1 cellular context compared by ENCODE assay signal in genomic region chr7:4675771-4676373, GRCh38.
TF ChIP-seq lines count a peak whose summit lies in the region.

No MANE protein-coding gene starts in this region.

TF ChIP-seq in HepG2, 621 proteins besides CTCF, POLR2A, EP300 and RAD21:
- TF ChIP-seq ELF4 (CRISPR knock-in tag; IDR thresholded peaks at IDR 0.05; ENCODE audit: borderline replicate concordance): no peak
- 0 out of 2 replicates have a peak, but pooled peaks have one; percentile 22 for TF ChIP-seq ZMYM3 (CRISPR knock-in tag; IDR thresholded peaks at IDR 0.05)
- peak; percentile 85 for TF ChIP-seq PRDM10 (CRISPR knock-in tag; IDR thresholded peaks at IDR 0.05; ENCODE audit: low read depth)
- peak; percentile 53; the same call in 1 of the 2 replicates for TF ChIP-seq HMGXB3 (CRISPR knock-in tag; IDR thresholded peaks at IDR 0.05; ENCODE audit: borderline replicate concordance)
- TF ChIP-seq TFE3 (CRISPR knock-in tag; IDR thresholded peaks at IDR 0.05): 0 out of 2 replicates have a peak, but pooled peaks have one; percentile 22
- no peak for TF ChIP-seq NR1H2 (CRISPR knock-in tag; IDR thresholded peaks at IDR 0.05; ENCODE audit: borderline replicate concordance, low read depth)
- no peak for TF ChIP-seq ARHGAP35 (CRISPR knock-in tag; IDR thresholded peaks at IDR 0.05; ENCODE audit: borderline replicate concordance)
- 0 out of 2 replicates have a peak, but pooled peaks have one; percentile 17 for TF ChIP-seq KDM6A (CRISPR knock-in tag; IDR thresholded peaks at IDR 0.05; ENCODE audit: low read depth)
- no peak for TF ChIP-seq CHCHD3 (CRISPR knock-in tag; IDR thresholded peaks at IDR 0.05)
- TF ChIP-seq KAT7 (CRISPR knock-in tag; IDR thresholded peaks at IDR 0.05; ENCODE audit: borderline replicate concordance): 0 out of 2 replicates have a peak, but pooled peaks have one; percentile 29
- TF ChIP-seq PATZ1 (CRISPR knock-in tag; IDR thresholded peaks at IDR 0.05): no peak
- TF ChIP-seq ZNF121 (CRISPR knock-in tag; IDR thresholded peaks at IDR 0.05): 0 out of 2 replicates have a peak, but pooled peaks have one; percentile 24
- TF ChIP-seq HNF1A (IDR thresholded peaks at IDR 0.05; ENCODE audit: low read depth): peak; percentile 55; the same call in 1 of the 2 replicates
- no peak for TF ChIP-seq HNF1A (CRISPR knock-in tag; IDR thresholded peaks at IDR 0.05; ENCODE audit: borderline replicate concordance)
- 0 out of 2 replicates have a peak, but pooled peaks have one; percentile 7 for TF ChIP-seq PAXIP1 (CRISPR knock-in tag; conservative IDR thresholded peaks at IDR 0.05)
- peak; percentile 81 for TF ChIP-seq ZNF770 (CRISPR knock-in tag; IDR thresholded peaks at IDR 0.05)
